ENCODE assay signal across 2 cellular contexts in the genomic region with DNA sequence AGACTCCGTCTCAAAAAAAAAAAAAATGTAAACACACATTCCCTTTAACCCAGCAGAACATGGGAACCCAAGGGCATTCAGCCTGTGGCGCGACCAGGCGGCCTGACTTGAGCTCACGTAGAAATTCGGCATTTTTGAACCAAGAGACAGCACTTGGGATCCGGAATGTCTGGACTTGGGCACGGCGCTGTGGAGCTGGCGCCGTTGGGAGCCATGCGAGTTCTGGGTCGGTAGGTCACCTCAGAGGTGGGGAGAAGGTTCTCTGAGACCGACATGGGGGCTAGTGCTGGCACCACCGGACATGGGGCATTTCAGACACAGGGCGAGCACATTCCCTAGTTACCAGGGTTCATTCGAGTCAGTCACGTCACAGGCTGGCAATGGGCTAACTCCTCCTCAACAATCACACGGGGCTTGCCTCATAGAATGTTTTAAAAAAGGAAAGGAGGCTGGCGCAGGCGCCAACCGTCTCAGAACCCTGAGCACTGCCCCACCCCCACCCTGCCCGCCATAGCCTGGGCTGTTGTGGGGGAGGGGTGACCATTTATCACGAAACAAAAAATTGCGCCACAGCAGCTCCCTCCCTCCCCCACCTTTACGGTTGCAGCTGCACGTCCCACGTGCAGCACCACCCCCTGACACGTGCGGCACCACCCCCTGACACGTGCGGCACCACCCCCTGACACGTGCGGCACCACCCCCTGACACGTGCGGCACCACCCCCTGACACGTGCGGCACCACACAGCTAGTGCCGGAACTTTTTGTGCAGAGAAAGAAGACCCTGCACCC.
TF ChIP-seq lines count a peak whose summit lies in the region.

A gene with protein sequence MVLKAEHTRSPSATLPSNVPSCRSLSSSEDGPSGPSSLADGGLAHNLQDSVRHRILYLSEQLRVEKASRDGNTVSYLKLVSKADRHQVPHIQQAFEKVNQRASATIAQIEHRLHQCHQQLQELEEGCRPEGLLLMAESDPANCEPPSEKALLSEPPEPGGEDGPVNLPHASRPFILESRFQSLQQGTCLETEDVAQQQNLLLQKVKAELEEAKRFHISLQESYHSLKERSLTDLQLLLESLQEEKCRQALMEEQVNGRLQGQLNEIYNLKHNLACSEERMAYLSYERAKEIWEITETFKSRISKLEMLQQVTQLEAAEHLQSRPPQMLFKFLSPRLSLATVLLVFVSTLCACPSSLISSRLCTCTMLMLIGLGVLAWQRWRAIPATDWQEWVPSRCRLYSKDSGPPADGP (minus strand): TSS at position 334 of the 790 bp plus-strand sequence. CDS start 3,007 bp downstream, outside the sequence.

TF ChIP-seq in IMR-90, 13 proteins besides CTCF, POLR2A, EP300 and RAD21:
- TF ChIP-seq MXI1 (IDR thresholded peaks at IDR 0.05; ENCODE audit: borderline replicate concordance, low read depth, low read length) (no peak), MAFK (IDR thresholded peaks at IDR 0.05; ENCODE audit: low read depth, low read length) (no peak), BHLHE40 (IDR thresholded peaks at IDR 0.05; ENCODE audit: low read depth, low read length) (no peak), SMC3 (IDR thresholded peaks at IDR 0.05; ENCODE audit: low read depth, low read length) (no peak), CEBPB (IDR thresholded peaks at IDR 0.05; ENCODE audit: low read depth, low read length) (no peak), RFX5 (IDR thresholded peaks at IDR 0.05; ENCODE audit: low read depth, low read length) (no peak), MAZ (IDR thresholded peaks at IDR 0.05; ENCODE audit: borderline replicate concordance, low read depth, low read length) (no peak), NFE2L2 (IDR thresholded peaks at IDR 0.05; ENCODE audit: low read depth, low read length) (no peak), FOS (IDR thresholded peaks at IDR 0.05; ENCODE audit: low read depth, low read length) (no peak), CHD1 (IDR thresholded peaks at IDR 0.05; ENCODE audit: low read depth, low read length) (no peak), RCOR1 (IDR thresholded peaks at IDR 0.05; ENCODE audit: insufficient replicate concordance, low read length) (no peak)
- TF ChIP-seq, protein P1, sequence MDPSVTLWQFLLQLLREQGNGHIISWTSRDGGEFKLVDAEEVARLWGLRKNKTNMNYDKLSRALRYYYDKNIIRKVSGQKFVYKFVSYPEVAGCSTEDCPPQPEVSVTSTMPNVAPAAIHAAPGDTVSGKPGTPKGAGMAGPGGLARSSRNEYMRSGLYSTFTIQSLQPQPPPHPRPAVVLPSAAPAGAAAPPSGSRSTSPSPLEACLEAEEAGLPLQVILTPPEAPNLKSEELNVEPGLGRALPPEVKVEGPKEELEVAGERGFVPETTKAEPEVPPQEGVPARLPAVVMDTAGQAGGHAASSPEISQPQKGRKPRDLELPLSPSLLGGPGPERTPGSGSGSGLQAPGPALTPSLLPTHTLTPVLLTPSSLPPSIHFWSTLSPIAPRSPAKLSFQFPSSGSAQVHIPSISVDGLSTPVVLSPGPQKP (IDR thresholded peaks at IDR 0.05; ENCODE audit: borderline replicate concordance, low read depth, low read length) = no peak
- TF ChIP-seq, protein P2, sequence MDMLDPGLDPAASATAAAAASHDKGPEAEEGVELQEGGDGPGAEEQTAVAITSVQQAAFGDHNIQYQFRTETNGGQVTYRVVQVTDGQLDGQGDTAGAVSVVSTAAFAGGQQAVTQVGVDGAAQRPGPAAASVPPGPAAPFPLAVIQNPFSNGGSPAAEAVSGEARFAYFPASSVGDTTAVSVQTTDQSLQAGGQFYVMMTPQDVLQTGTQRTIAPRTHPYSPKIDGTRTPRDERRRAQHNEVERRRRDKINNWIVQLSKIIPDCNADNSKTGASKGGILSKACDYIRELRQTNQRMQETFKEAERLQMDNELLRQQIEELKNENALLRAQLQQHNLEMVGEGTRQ (IDR thresholded peaks at IDR 0.05; ENCODE audit: low read depth, low read length) = no peak

TF ChIP-seq in HepG2, 621 proteins besides CTCF, POLR2A, EP300 and RAD21:
- TF ChIP-seq GTF2F1 (IDR thresholded peaks at IDR 0.05; ENCODE audit: low read length) (no peak), PHF21A (CRISPR knock-in tag; IDR thresholded peaks at IDR 0.05) (no peak)
- TF ChIP-seq, protein P3, sequence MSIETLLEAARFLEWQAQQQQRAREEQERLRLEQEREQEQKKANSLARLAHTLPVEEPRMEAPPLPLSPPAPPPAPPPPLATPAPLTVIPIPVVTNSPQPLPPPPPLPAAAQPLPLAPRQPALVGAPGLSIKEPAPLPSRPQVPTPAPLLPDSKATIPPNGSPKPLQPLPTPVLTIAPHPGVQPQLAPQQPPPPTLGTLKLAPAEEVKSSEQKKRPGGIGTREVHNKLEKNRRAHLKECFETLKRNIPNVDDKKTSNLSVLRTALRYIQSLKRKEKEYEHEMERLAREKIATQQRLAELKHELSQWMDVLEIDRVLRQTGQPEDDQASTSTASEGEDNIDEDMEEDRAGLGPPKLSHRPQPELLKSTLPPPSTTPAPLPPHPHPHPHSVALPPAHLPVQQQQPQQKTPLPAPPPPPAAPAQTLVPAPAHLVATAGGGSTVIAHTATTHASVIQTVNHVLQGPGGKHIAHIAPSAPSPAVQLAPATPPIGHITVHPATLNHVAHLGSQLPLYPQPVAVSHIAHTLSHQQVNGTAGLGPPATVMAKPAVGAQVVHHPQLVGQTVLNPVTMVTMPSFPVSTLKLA (IDR thresholded peaks at IDR 0.05) = peak; percentile 87
